8 cellular contexts compared by ENCODE assay signal in genomic region chr17:42274812-42275526, GRCh38. TPM values are rescaled to one million over a fixed set of nuclear protein-coding genes. Genes with fewer than 3 reads are reported as not detected.
DNase-seq lines count a peak whose midpoint lies in the region; ATAC-seq and TF ChIP-seq lines count a peak whose summit lies in the region.

No MANE protein-coding gene starts in this region.

- H3K36me3 Mint-ChIP-seq in activated naive CD8-positive, alpha-beta T cell = peaks cover 5% of the 10 kb centered on the region
- H3K36me3 Mint-ChIP-seq in immature natural killer cell = peaks cover 0 to 3% (median 0%) of the 10 kb centered on the region in 3 donors

- no peak for TF ChIP-seq POLR2A in GM18505 (IDR thresholded peaks at IDR 0.05; ENCODE audit: borderline replicate concordance, extremely low read depth, insufficient read depth, insufficient read length)

- peak overlapping the region; percentile 64 for H3K27ac ChIP-seq in substantia nigra (ENCODE audit: low read depth, low read length, poor library complexity, severe bottlenecking)

- no peak for ATAC-seq in GM18505 (IDR thresholded peaks at IDR 0.05; ENCODE audit: unreplicated experiment)

- H3K27ac Mint-ChIP-seq in activated naive CD8-positive, alpha-beta T cell = peak overlapping the region; percentile 99
- H3K27ac Mint-ChIP-seq in immature natural killer cell = peak overlapping the region; percentile 90 to 99 (median 97)

- H3K27me3 Mint-ChIP-seq in activated naive CD8-positive, alpha-beta T cell = no peaks in the 10 kb centered on the region
- peaks cover 3 to 18% (median 3%) of the 10 kb centered on the region in 3 donors for H3K27me3 Mint-ChIP-seq in immature natural killer cell (ENCODE audit: low read depth in 3 of 3)

- no peaks in the 10 kb centered on the region for H3K9me3 Mint-ChIP-seq in activated naive CD8-positive, alpha-beta T cell (ENCODE audit: low read depth)
- no peaks in the 10 kb centered on the region for H3K9me3 Mint-ChIP-seq in immature natural killer cell

- DNase-seq in NCI-H1417 (lab: John Stamatoyannopoulos, UW) (peak; percentile 33 to 53 (median 34)), NCI-H1417 treated with DMSO at 0.1 percent for 48 hours (lab: John Stamatoyannopoulos, UW) (no peak), immature natural killer cell (no peak), substantia nigra (lab: John Stamatoyannopoulos, UW) (no peak), NOMO-1 treated with dmso at 0.1 percent for 144 hours (lab: John Stamatoyannopoulos, UW; ENCODE audit: unreplicated experiment) (no peak), COLO829 (ENCODE audit: low spot score) (no peak)

- peaks cover 68% of the 10 kb centered on the region for H3K4me1 Mint-ChIP-seq in activated naive CD8-positive, alpha-beta T cell (ENCODE audit: low read depth)
- H3K4me1 Mint-ChIP-seq in immature natural killer cell = peaks cover 65 to 73% of the 10 kb centered on the region in 2 donors

- peak overlapping the region; percentile 98 for H3K4me3 Mint-ChIP-seq in activated naive CD8-positive, alpha-beta T cell
- peak overlapping the region; percentile 93 to 100 (median 96) for H3K4me3 Mint-ChIP-seq in immature natural killer cell

RNA-seq across cellular contexts. Expression of gene STAT5B, which starts 1.2 kb away (rescaled TPM):
- 10 to 100 TPM; 33.9 to 58.3 (median 37.8) TPM for polyA plus RNA-seq in immature natural killer cell

RNA-seq across cellular contexts. Expression of gene STAT5A, which starts 13.3 kb away (rescaled TPM):
- polyA plus RNA-seq in immature natural killer cell = 10 to 100 TPM; 33.2 to 62.9 (median 38.2) TPM

Comparison
In these comparisons a context has a peak if more than half of its experiments do, and no peak if none do; other contexts are left out.
1. DNase-seq: peak in NCI-H1417 (3 of 3); none in NCI-H1417 treated with DMSO at 0.1 percent for 48 hours (single experiment), immature natural killer cell (0 of 3), substantia nigra (0 of 49), NOMO-1 treated with dmso at 0.1 percent for 144 hours (single experiment) and COLO829 (single experiment).